ENCODE assay signal across 4 cellular contexts in genomic region chr2:73344747-73345146, GRCh38. TPM values are rescaled to one million over a fixed set of nuclear protein-coding genes. Genes with fewer than 3 reads are reported as not detected.
"Had no signal": no experiment of that assay in that cellular context is flagged by ENCODE, and none has a peak within 500 bp of the region (broad histone marks: within the 10 kb centered on the region; RNA-seq: fewer than 3 reads in every experiment).

No MANE protein-coding gene starts in this region.

RNA-seq across cellular contexts. Expression of gene EGR4, which starts 51.4 kb away (rescaled TPM):
- total RNA-seq: activated B cell treated with CpG ODN at 0.5 μM for 24 hours; activated CD4-positive, alpha-beta memory T cell treated with anti-CD3 and anti-CD28 coated beads, Interleukin-2, amount 10 ng/mL, durations not matched to agents 7 days and 5 days; activated CD4-positive, alpha-beta T cell treated with anti-CD3 and anti-CD28 coated beads, Interleukin-2, amount 10 ng/mL, durations not matched to agents 7 days and 5 days; activated CD8-positive, alpha-beta T cell treated with anti-CD3 and anti-CD28 coated beads, Interleukin-2, amount 10 ng/mL, durations not matched to agents 7 days and 5 days had no signal
